Comparison of ENCODE assay signal across 20 cellular contexts in genomic region chr6:48449002-48449401, GRCh38.
DNase-seq lines count a peak whose midpoint lies in the region; ATAC-seq and TF ChIP-seq lines count a peak whose summit lies in the region.
"Had no signal": no experiment of that assay in that cellular context is flagged by ENCODE, and none has a peak within 500 bp of the region (broad histone marks: within the 10 kb centered on the region; RNA-seq: fewer than 3 reads in every experiment).

No MANE protein-coding gene starts in this region.

- peak in 1 of 2 donors; percentile 34 for DNase-seq in cardiac muscle cell (ENCODE audit: low read depth in 1 of 2, low spot score in 1 of 2)
- DNase-seq in right cardiac atrium: no peak
- DNase-seq in RPMI7951 (ENCODE audit: low read depth): peak; percentile 15
- DNase-seq in fibroblast of gingiva (ENCODE audit: low read depth): peak; percentile 1
- DNase-seq in type B pancreatic cell (ENCODE audit: extremely low spot score, unreplicated experiment): no peak
- no peak for DNase-seq in CD4-positive, alpha-beta T cell
- no peak for DNase-seq in OCI-M2 (lab: John Stamatoyannopoulos, UW; ENCODE audit: unreplicated experiment)
- DNase-seq: amniotic stem cell, left ventricle myocardium superior, NCI-H1694, NCI-H510A, stomach, SW 1271 had no signal

- no peaks in the 10 kb centered on the region for H3K36me3 ChIP-seq in cardiac muscle cell
- H3K36me3 ChIP-seq: esophagus muscularis mucosa, stomach, vagina had no signal

- no peak overlapping the region for H3K4me3 ChIP-seq in cardiac muscle cell
- no peak overlapping the region for H3K4me3 ChIP-seq in right cardiac atrium (ENCODE audit: low read length)
- H3K4me3 ChIP-seq: coronary artery, esophagus muscularis mucosa, stomach, vagina had no signal

- CTCF ChIA-PET in CD4-positive, alpha-beta T cell (lab: Charles Lee): no interaction called here

- no peaks in the 10 kb centered on the region for H3K27me3 Mint-ChIP-seq in type B pancreatic cell
- H3K27me3 Mint-ChIP-seq in CD4-positive, alpha-beta T cell: no peaks in the 10 kb centered on the region

- TF ChIP-seq CTCF in cardiac muscle cell (IDR thresholded peaks at IDR 0.05; ENCODE audit: low read depth, low read length): peak; percentile 23
- peak; percentile 18 for TF ChIP-seq CTCF in type B pancreatic cell (conservative IDR thresholded peaks at IDR 0.05)
- no peak for TF ChIP-seq CTCF in CD4-positive, alpha-beta T cell (IDR thresholded peaks at IDR 0.05)

- POLR2A ChIA-PET in CD4-positive, alpha-beta T cell (lab: Charles Lee): no interaction called here

- H3K27ac ChIP-seq in cardiac muscle cell (no peak overlapping the region), right cardiac atrium (ENCODE audit: low read length) (no peak overlapping the region)
- no peak overlapping the region for H3K27ac ChIP-seq in CD4-positive, alpha-beta T cell (ENCODE audit: low read depth, low read length)
- H3K27ac ChIP-seq: coronary artery, esophagus muscularis mucosa, KMS-11, parathyroid adenoma, stomach, vagina had no signal

- no peaks in the 10 kb centered on the region for H3K36me3 Mint-ChIP-seq in type B pancreatic cell
- H3K36me3 Mint-ChIP-seq in CD4-positive, alpha-beta T cell (ENCODE audit: low read depth): no peaks in the 10 kb centered on the region

- no peak for ATAC-seq in right cardiac atrium
- ATAC-seq in CD4-positive, alpha-beta T cell (ENCODE audit: poor library complexity): no peak
- ATAC-seq in GM21381 (IDR thresholded peaks at IDR 0.05; ENCODE audit: unreplicated experiment): no peak
- ATAC-seq: left ventricle myocardium superior, WTC11 had no signal

- H3K27me3 ChIP-seq in cardiac muscle cell (no peaks in the 10 kb centered on the region), right cardiac atrium (ENCODE audit: control insufficient read depth, insufficient read depth) (no peaks in the 10 kb centered on the region)
- no peaks in the 10 kb centered on the region for H3K27me3 ChIP-seq in CD4-positive, alpha-beta T cell (ENCODE audit: control insufficient read depth, insufficient read depth, low read length)
- H3K27me3 ChIP-seq: esophagus muscularis mucosa, stomach, vagina had no signal

- H3K9me3 Mint-ChIP-seq in type B pancreatic cell: no peaks in the 10 kb centered on the region
- H3K9me3 Mint-ChIP-seq in CD4-positive, alpha-beta T cell: peaks cover 8% of the 10 kb centered on the region

- H3K4me3 Mint-ChIP-seq in type B pancreatic cell: no peak overlapping the region
- H3K4me3 Mint-ChIP-seq in CD4-positive, alpha-beta T cell: no peak overlapping the region
- H3K4me3 Mint-ChIP-seq: WTC11 had no signal

- H3K9me3 ChIP-seq in cardiac muscle cell (ENCODE audit: low read depth) (no peaks in the 10 kb centered on the region), right cardiac atrium (ENCODE audit: control insufficient read depth, low read length) (no peaks in the 10 kb centered on the region)
- H3K9me3 ChIP-seq in CD4-positive, alpha-beta T cell (ENCODE audit: control insufficient read depth, low read length): no peaks in the 10 kb centered on the region
- H3K9me3 ChIP-seq: vagina had no signal

- no peaks in the 10 kb centered on the region for H3K4me1 Mint-ChIP-seq in type B pancreatic cell (ENCODE audit: unreplicated experiment)
- no peaks in the 10 kb centered on the region for H3K4me1 Mint-ChIP-seq in CD4-positive, alpha-beta T cell (ENCODE audit: low read depth)
- H3K4me1 Mint-ChIP-seq: WTC11 had no signal

- H3K4me1 ChIP-seq in cardiac muscle cell (ENCODE audit: low read depth) (no peaks in the 10 kb centered on the region), right cardiac atrium (ENCODE audit: control insufficient read depth, insufficient read depth, low read length) (no peaks in the 10 kb centered on the region)
- H3K4me1 ChIP-seq: esophagus muscularis mucosa, parathyroid adenoma, stomach, vagina had no signal

- intact Hi-C loops in right cardiac atrium (cut with DNase I): no loop called here
- intact Hi-C loops in CD4-positive, alpha-beta T cell (cut with DNase I, micrococcal nuclease): no loop called here

- H3K27ac Mint-ChIP-seq in type B pancreatic cell: no peak overlapping the region
- no peak overlapping the region for H3K27ac Mint-ChIP-seq in CD4-positive, alpha-beta T cell
- H3K27ac Mint-ChIP-seq: WTC11 had no signal

- WGBS in right cardiac atrium: 87% methylated on average over 2 of the region's 2 CpGs

Comparison
In these comparisons a context has a peak if more than half of its experiments do, and no peak if none do; other contexts are left out.
1. DNase-seq: peak in RPMI7951 (single experiment) and fibroblast of gingiva (single experiment); none in right cardiac atrium (0 of 3), type B pancreatic cell (single experiment), CD4-positive, alpha-beta T cell (0 of 10) and OCI-M2 (single experiment).